ENCODE assay signal across 1 cellular context in genomic region chr19:18422530-18423191, GRCh38.
TF ChIP-seq lines count a peak whose summit lies in the region.

No MANE protein-coding gene starts in this region.

TF ChIP-seq in K562, 482 proteins besides CTCF, POLR2A, EP300 and RAD21:
- TF ChIP-seq CLOCK (CRISPR knock-in tag; IDR thresholded peaks at IDR 0.05; ENCODE audit: borderline replicate concordance) = no peak
- no peak for TF ChIP-seq ELF1 (tag; IDR thresholded peaks at IDR 0.05)
- peak; percentile 81 for TF ChIP-seq RBM25 (IDR thresholded peaks at IDR 0.05; ENCODE audit: low read depth, low read length, severe bottlenecking)
- no peak for TF ChIP-seq ZBTB34 (CRISPR knock-in tag; IDR thresholded peaks at IDR 0.05)
- TF ChIP-seq CHD4 (IDR thresholded peaks at IDR 0.05; ENCODE audit: insufficient read depth, insufficient replicate concordance, low read depth, low read length, poor library complexity, severe bottlenecking) = no peak
- TF ChIP-seq KDM1A (IDR thresholded peaks at IDR 0.05) = peak; percentile 22 to 59; a peak in 1 of 4 replicates
- peak; percentile 48; the same call in 1 of the 2 replicates for TF ChIP-seq HDAC2 (IDR thresholded peaks at IDR 0.05)
- TF ChIP-seq TOE1 (IDR thresholded peaks at IDR 0.05; ENCODE audit: borderline replicate concordance) = no peak
- no peak for TF ChIP-seq TOE1 (CRISPR knock-in tag; IDR thresholded peaks at IDR 0.05; ENCODE audit: borderline replicate concordance, low read depth)
- TF ChIP-seq ARID2 (IDR thresholded peaks at IDR 0.05) = no peak
- TF ChIP-seq BCOR (IDR thresholded peaks at IDR 0.05) = peak; percentile 83
- no peak for TF ChIP-seq BMI1 (IDR thresholded peaks at IDR 0.05; ENCODE audit: low read length)
